4 cellular contexts compared by ENCODE assay signal in genomic region chr12:22099062-22099461, GRCh38.
TF ChIP-seq lines count a peak whose summit lies in the region.
"Not testable (repeated sequence)": the region's sequence is repeated elsewhere in the genome, so short reads cannot be mapped to it uniquely, and the experiment has no call there.

No MANE protein-coding gene starts in this region.

TF ChIP-seq in HEK293, 187 proteins besides CTCF, POLR2A, EP300 and RAD21:
- TF ChIP-seq, protein P1, sequence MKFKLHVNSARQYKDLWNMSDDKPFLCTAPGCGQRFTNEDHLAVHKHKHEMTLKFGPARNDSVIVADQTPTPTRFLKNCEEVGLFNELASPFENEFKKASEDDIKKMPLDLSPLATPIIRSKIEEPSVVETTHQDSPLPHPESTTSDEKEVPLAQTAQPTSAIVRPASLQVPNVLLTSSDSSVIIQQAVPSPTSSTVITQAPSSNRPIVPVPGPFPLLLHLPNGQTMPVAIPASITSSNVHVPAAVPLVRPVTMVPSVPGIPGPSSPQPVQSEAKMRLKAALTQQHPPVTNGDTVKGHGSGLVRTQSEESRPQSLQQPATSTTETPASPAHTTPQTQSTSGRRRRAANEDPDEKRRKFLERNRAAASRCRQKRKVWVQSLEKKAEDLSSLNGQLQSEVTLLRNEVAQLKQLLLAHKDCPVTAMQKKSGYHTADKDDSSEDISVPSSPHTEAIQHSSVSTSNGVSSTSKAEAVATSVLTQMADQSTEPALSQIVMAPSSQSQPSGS (tag by site-specific recombination; IDR thresholded peaks at IDR 0.05; ENCODE audit: low read depth): peak; percentile 65

TF ChIP-seq in IMR-90, 13 proteins besides CTCF, POLR2A, EP300 and RAD21:
- TF ChIP-seq CEBPB (IDR thresholded peaks at IDR 0.05; ENCODE audit: low read depth, low read length): peak; percentile 52

TF ChIP-seq in K562, 482 proteins besides CTCF, POLR2A, EP300 and RAD21:
- peak; percentile 29; the same call in 1 of the 2 replicates for TF ChIP-seq CEBPB (tag; IDR thresholded peaks at IDR 0.05)

TF ChIP-seq in HepG2, 621 proteins besides CTCF, POLR2A, EP300 and RAD21:
- peak; percentile 91 for TF ChIP-seq ATF7 (IDR thresholded peaks at IDR 0.05)
- not testable (repeated sequence) for TF ChIP-seq ATF7 (CRISPR knock-in tag; IDR thresholded peaks at IDR 0.05)
